ENCODE assay signal across 8 cellular contexts in genomic region chr2:183124957-183125255, GRCh38. TPM values are rescaled to one million over a fixed set of nuclear protein-coding genes. Genes with fewer than 3 reads are reported as not detected.
A peak's percentile ranks its signal among the peaks of the same experiment; 100 is the strongest.
DNase-seq lines count a peak whose midpoint lies in the region; ATAC-seq and TF ChIP-seq lines count a peak whose summit lies in the region.

No MANE protein-coding gene starts in this region.

- peak overlapping the region; percentile 97 for H3K4me3 Mint-ChIP-seq in natural killer cell treated with Interleukin-12 subunit alpha and Interleukin-12 subunit beta and Interleukin-15 and Interleukin-18, amount 100 ng/mL, for 72 hours

- peaks cover 54% of the 10 kb centered on the region for H3K79me2 ChIP-seq in Loucy (ENCODE audit: insufficient read depth, low read length)

- H3K36me3 ChIP-seq in BLaER1 (peaks cover 17% of the 10 kb centered on the region), Loucy (ENCODE audit: insufficient read depth, low read length) (peaks cover 9% of the 10 kb centered on the region)

- no peaks in the 10 kb centered on the region for H3K9me3 ChIP-seq in BLaER1
- H3K9me3 ChIP-seq in Loucy (ENCODE audit: insufficient read depth, low read depth, low read length): no peaks in the 10 kb centered on the region

- H3K27me3 Mint-ChIP-seq in natural killer cell treated with Interleukin-12 subunit alpha and Interleukin-12 subunit beta and Interleukin-15 and Interleukin-18, amount 100 ng/mL, for 72 hours: peaks cover 16 to 21% of the 10 kb centered on the region in 2 donors

- no peak for ATAC-seq in natural killer cell treated with Interleukin-12 subunit alpha and Interleukin-12 subunit beta and Interleukin-15 and Interleukin-18, amount 100 ng/mL, for 72 hours
- no peak for ATAC-seq in HG03342 (IDR thresholded peaks at IDR 0.05; ENCODE audit: unreplicated experiment)
- no peak for ATAC-seq in GM19351 (IDR thresholded peaks at IDR 0.05; ENCODE audit: unreplicated experiment)

- intact Hi-C loops in dorsolateral prefrontal cortex (cut with DNase I): loop anchor here (1.0 to 5.0 kb wide), 2 partner anchors 47 to 88 kb away; partner anchors contain the start of genes NCKAP1 (in 2 of the 2) and DUSP19 (in 1 of the 2)

- H3K27ac Mint-ChIP-seq in natural killer cell treated with Interleukin-12 subunit alpha and Interleukin-12 subunit beta and Interleukin-15 and Interleukin-18, amount 100 ng/mL, for 72 hours: peak overlapping the region; percentile 93 to 96

- peak overlapping the region; percentile 100 for H2AFZ ChIP-seq in Loucy (ENCODE audit: low read length)

- H3K4me1 ChIP-seq in BLaER1: peaks cover 15% of the 10 kb centered on the region
- peaks cover 42% of the 10 kb centered on the region for H3K4me1 ChIP-seq in Loucy (ENCODE audit: insufficient read depth, low read length, poor library complexity, severe bottlenecking)

- H3K4me2 ChIP-seq in BLaER1 (peak overlapping the region; percentile 84), Loucy (ENCODE audit: low read depth, low read length, poor library complexity, severe bottlenecking) (peak overlapping the region; percentile 87)

- H3K27me3 ChIP-seq in BLaER1 (no peaks in the 10 kb centered on the region), Loucy (ENCODE audit: insufficient read depth, low read length, poor library complexity, severe bottlenecking) (peaks cover 29% of the 10 kb centered on the region), dorsolateral prefrontal cortex (no peaks in the 10 kb centered on the region)

- peak overlapping the region; percentile 95 for H3K4me3 ChIP-seq in BLaER1
- peak overlapping the region; percentile 98 for H3K4me3 ChIP-seq in Loucy (ENCODE audit: low read length, poor library complexity, severe bottlenecking)
- peak overlapping the region; percentile 60 to 99 (median 89) for H3K4me3 ChIP-seq in dorsolateral prefrontal cortex

- peaks cover 4% of the 10 kb centered on the region for H3K36me3 Mint-ChIP-seq in natural killer cell treated with Interleukin-12 subunit alpha and Interleukin-12 subunit beta and Interleukin-15 and Interleukin-18, amount 100 ng/mL, for 72 hours

- TF ChIP-seq CTCF in Loucy (conservative IDR thresholded peaks at IDR 0.05; ENCODE audit: low read length): no peak
- TF ChIP-seq CTCF in dorsolateral prefrontal cortex (IDR thresholded peaks at IDR 0.05 in 54 of 56, conservative IDR thresholded peaks at IDR 0.05 in 2 of 56; ENCODE audit: low read depth in 1 of 56, partially characterized antibody in 56 of 56): no peak

- H3K9me3 Mint-ChIP-seq in natural killer cell treated with Interleukin-12 subunit alpha and Interleukin-12 subunit beta and Interleukin-15 and Interleukin-18, amount 100 ng/mL, for 72 hours: no peaks in the 10 kb centered on the region

- no peaks in the 10 kb centered on the region for H3F3A ChIP-seq in Loucy (ENCODE audit: low read depth)

- no peak for DNase-seq in dorsolateral prefrontal cortex
- DNase-seq in natural killer cell treated with Interleukin-12 subunit alpha and Interleukin-12 subunit beta and Interleukin-15 and Interleukin-18, amount 100 ng/mL, for 72 hours (ENCODE audit: low spot score): no peak
- DNase-seq in NCI-H526 treated with DMSO at 0.1 percent for 48 hours (lab: John Stamatoyannopoulos, UW): no peak
- no peak for DNase-seq in stimulated activated CD4-positive, alpha-beta T cell treated with anti-CD3 and anti-CD28 coated beads, Interleukin-15, amount 100 ng/mL, for 24 hours

- H4K20me1 ChIP-seq in BLaER1 (peaks cover 21% of the 10 kb centered on the region), Loucy (ENCODE audit: insufficient read depth, low read length, poor library complexity, severe bottlenecking) (peaks cover 48% of the 10 kb centered on the region)

- no peaks in the 10 kb centered on the region for H3K9me2 ChIP-seq in Loucy (replicated peaks; ENCODE audit: low read depth, low read length)

- H3K4me1 Mint-ChIP-seq in natural killer cell treated with Interleukin-12 subunit alpha and Interleukin-12 subunit beta and Interleukin-15 and Interleukin-18, amount 100 ng/mL, for 72 hours (ENCODE audit: low read depth in 2 of 2): peaks cover 15 to 25% of the 10 kb centered on the region in 2 donors

- H3K9ac ChIP-seq in BLaER1: peak overlapping the region; percentile 95
- H3K9ac ChIP-seq in Loucy (ENCODE audit: low read depth, low read length, poor library complexity, severe bottlenecking): peak overlapping the region; percentile 78

- H3K27ac ChIP-seq in BLaER1 (peak overlapping the region; percentile 93), dorsolateral prefrontal cortex (peak overlapping the region in 28 of 59 donors; percentile 49 to 96 (median 88))

RNA-seq across cellular contexts. Expression of gene NUP35, which starts 0.7 kb away (rescaled TPM):
- 10 to 100 TPM; 10.5 to 27.4 (median 17.8) TPM for total RNA-seq in dorsolateral prefrontal cortex
- total RNA-seq in natural killer cell treated with Interleukin-12 subunit alpha and Interleukin-12 subunit beta and Interleukin-15 and Interleukin-18, amount 100 ng/mL, for 72 hours: 10 to 100 TPM; 25.6 to 47.9 TPM

RNA-seq across cellular contexts. Expression of gene DUSP19, which starts 46.4 kb away (rescaled TPM):
- 10 to 100 TPM in 82 of 120 experiments, 1 to 10 TPM in 38; 5.2 to 20.4 (median 11.3) TPM for total RNA-seq in dorsolateral prefrontal cortex
- 1 to 10 TPM; 1.4 to 1.5 TPM for total RNA-seq in natural killer cell treated with Interleukin-12 subunit alpha and Interleukin-12 subunit beta and Interleukin-15 and Interleukin-18, amount 100 ng/mL, for 72 hours
